12 cellular contexts compared by ENCODE assay signal in the genomic region with DNA sequence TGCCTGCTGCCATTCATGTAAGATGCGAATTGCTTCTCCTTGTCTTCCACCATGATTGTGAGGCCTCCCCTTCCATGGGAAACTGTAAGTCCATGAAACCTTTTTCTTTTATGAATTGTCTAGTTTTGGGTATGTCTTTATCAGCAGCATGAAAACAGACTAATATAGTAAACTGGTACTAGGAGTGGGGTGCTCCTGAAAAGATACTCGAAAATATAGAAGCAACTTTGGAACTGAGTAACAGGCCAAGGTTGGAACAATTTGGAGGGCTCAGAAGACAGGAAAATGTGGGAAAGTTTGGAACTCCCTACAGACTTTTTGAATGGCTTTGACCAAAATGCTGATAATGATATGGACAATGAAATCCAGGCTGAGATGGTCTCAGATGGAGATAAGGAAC. TPM values are rescaled to one million over a fixed set of nuclear protein-coding genes. Genes with fewer than 3 reads are reported as not detected.
"Had no signal": no experiment of that assay in that cellular context is flagged by ENCODE, and none has a peak within 500 bp of the region (broad histone marks: within the 10 kb centered on the region; RNA-seq: fewer than 3 reads in every experiment).

No MANE protein-coding gene starts in this region.

RNA-seq across cellular contexts. Expression of gene SPATA16, which starts 53.8 kb away (rescaled TPM):
- total RNA-seq: OCI-LY7, PC-3, PC-9, Peyer's patch, Right ventricle myocardium inferior, Right ventricle myocardium superior, RPMI7951, SJCRH30, SJSA1, SK-MEL-5, T-cell had no signal
- polyA plus RNA-seq: SK-N-SH had no signal
